10 cellular contexts compared by ENCODE assay signal in genomic region chr4:162209706-162210105, GRCh38. TPM values are rescaled to one million over a fixed set of nuclear protein-coding genes. Genes with fewer than 3 reads are reported as not detected.
"Had no signal": no experiment of that assay in that cellular context is flagged by ENCODE, and none has a peak within 500 bp of the region (broad histone marks: within the 10 kb centered on the region; RNA-seq: fewer than 3 reads in every experiment).

No MANE protein-coding gene starts in this region.

- H3K27ac ChIP-seq: GM23248 had no signal

- H3K9ac ChIP-seq: GM23248 had no signal

- H3K36me3 ChIP-seq: HAP-1 had no signal

- ATAC-seq: HCT116, K562 had no signal

- H3K4me3 ChIP-seq: GM23248, HAP-1, K562 had no signal

- H2AFZ ChIP-seq: GM23248 had no signal

- H3K4me1 ChIP-seq: HAP-1 had no signal

- H3K9me3 ChIP-seq: HAP-1 had no signal

- FAIRE-seq: HTR-8/SVneo, K562 had no signal

- DNase-seq: GM23248, GOT3, H7, HFFc6, KG1 had no signal

RNA-seq across cellular contexts. Expression of gene FSTL5, which starts 45.9 kb away (rescaled TPM):
- total RNA-seq: GM23248, HFFc6, HT-29 had no signal
- polyA plus RNA-seq: GM23248 had no signal
